16 cellular contexts compared by ENCODE assay signal in the genomic region with DNA sequence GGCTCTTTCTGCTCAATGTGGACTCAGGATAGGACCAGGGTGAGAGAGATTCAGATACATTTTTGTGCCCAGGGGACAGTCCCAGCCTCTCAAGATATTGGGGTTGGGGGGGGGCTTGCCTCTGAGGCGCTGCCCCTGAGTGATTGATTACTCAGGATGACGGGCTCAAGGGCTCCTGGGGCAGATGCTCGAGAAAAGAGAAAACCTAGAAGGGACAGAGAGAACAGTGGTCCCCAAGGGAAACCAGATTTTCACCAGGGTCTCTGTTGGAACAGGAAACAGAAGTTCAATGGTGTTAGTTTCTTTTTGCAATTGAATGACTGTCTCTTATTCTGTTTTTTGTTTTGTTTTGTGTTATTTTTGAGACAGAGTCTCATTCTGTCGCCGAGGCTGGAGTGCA. TPM values are rescaled to one million over a fixed set of nuclear protein-coding genes. Genes with fewer than 3 reads are reported as not detected.
DNase-seq lines count a peak whose midpoint lies in the region; ATAC-seq and TF ChIP-seq lines count a peak whose summit lies in the region.
"Had no signal": no experiment of that assay in that cellular context is flagged by ENCODE, and none has a peak within 500 bp of the region (broad histone marks: within the 10 kb centered on the region; RNA-seq: fewer than 3 reads in every experiment).

No MANE protein-coding gene starts in this region.

- H3K4me3 ChIP-seq in dorsolateral prefrontal cortex (no peak overlapping the region), skeletal muscle tissue (ENCODE audit: low read length in 3 of 3) (no peak overlapping the region)

- H4K8ac ChIP-seq in H9 (replicated peaks; ENCODE audit: insufficient read length, low read depth, low read length) = no peak overlapping the region

- H3K27me3 ChIP-seq in H9 (ENCODE audit: insufficient read depth, low read length) = no peaks in the 10 kb centered on the region
- H3K27me3 ChIP-seq in dorsolateral prefrontal cortex = no peaks in the 10 kb centered on the region
- peaks cover 0 to 3% (median 0%) of the 10 kb centered on the region in 3 donors for H3K27me3 ChIP-seq in skeletal muscle tissue (ENCODE audit: control insufficient read depth in 3 of 3, insufficient read depth in 3 of 3, low read length in 3 of 3)

- no peak overlapping the region for H3K27ac ChIP-seq in H9 (ENCODE audit: insufficient read length, low read depth, low read length)
- H3K27ac ChIP-seq in dorsolateral prefrontal cortex = peak overlapping the region in 58 of 59 donors; percentile 40 to 100 (median 88)
- H3K27ac ChIP-seq in skeletal muscle tissue (ENCODE audit: low read depth, low read length) = peak overlapping the region; percentile 96
- H3K27ac ChIP-seq: HL-60 had no signal

- no peak overlapping the region for H3K23ac ChIP-seq in H9 (ENCODE audit: insufficient read length, low read depth, low read length)

- no peak overlapping the region for H3K4me3 Mint-ChIP-seq in CD14-positive monocyte
- H3K4me3 Mint-ChIP-seq in H9 = no peak overlapping the region
- H3K4me3 Mint-ChIP-seq: CD4-positive, alpha-beta memory T cell; IgD-negative memory B cell had no signal

- H2BK15ac ChIP-seq in H9 (ENCODE audit: low read depth, low read length) = no peak overlapping the region

- no peak overlapping the region for H2BK12ac ChIP-seq in H9 (ENCODE audit: insufficient read length, low read depth, low read length)

- H3K23me2 ChIP-seq in H9 (ENCODE audit: insufficient read length, low read depth, low read length, poor library complexity, severe bottlenecking) = no peaks in the 10 kb centered on the region

- no peak for DNase-seq in CD14-positive monocyte (ENCODE audit: low spot score)
- no peak for DNase-seq in H9
- no peak for DNase-seq in dorsolateral prefrontal cortex
- DNase-seq in NCI-H1417 treated with DMSO at 0.1 percent for 48 hours (lab: John Stamatoyannopoulos, UW) = no peak
- DNase-seq in Right ventricle myocardium superior = no peak
- no peak for DNase-seq in activated naive CD4-positive, alpha-beta T cell treated with anti-CD3 and anti-CD28 coated beads, Interleukin-2, amount 50 U/mL, for 16 hours
- DNase-seq: Calu3; CD4-positive, alpha-beta memory T cell; DMS53; NCI-H1417; NCI-H1930; NCI-H510A; NCI-H82 had no signal

- H3K9ac ChIP-seq in H9 (ENCODE audit: extremely low read depth, insufficient read length, low read length) (no peak overlapping the region), skeletal muscle tissue (ENCODE audit: low read depth in 1 of 3, low read length in 3 of 3) (peak overlapping the region; percentile 57 to 76 (median 75))

- no peaks in the 10 kb centered on the region for H4K20me1 ChIP-seq in H9 (ENCODE audit: control insufficient read depth, insufficient read depth, insufficient read length)

- H3K36me3 Mint-ChIP-seq in CD14-positive monocyte = peaks cover 62 to 76% of the 10 kb centered on the region in 2 donors
- no peaks in the 10 kb centered on the region for H3K36me3 Mint-ChIP-seq in H9 (ENCODE audit: insufficient read depth in 1 of 3, low read depth in 3 of 3)
- H3K36me3 Mint-ChIP-seq: CD4-positive, alpha-beta memory T cell; IgD-negative memory B cell had no signal

- H3K9me3 ChIP-seq in H9 (ENCODE audit: control insufficient read depth, low read depth, low read length) (no peaks in the 10 kb centered on the region), skeletal muscle tissue (ENCODE audit: control insufficient read depth in 3 of 3, low read length in 3 of 3) (no peaks in the 10 kb centered on the region)

- H2AK5ac ChIP-seq in H9 (ENCODE audit: insufficient read length, low read length) = no peak overlapping the region

- intact Hi-C loops in CD14-positive monocyte (cut with micrococcal nuclease) (no loop called here), dorsolateral prefrontal cortex (cut with DNase I) (no loop called here), Right ventricle myocardium superior (cut with DNase I) (no loop called here)

- no peak overlapping the region for H2BK120ac ChIP-seq in H9 (ENCODE audit: low read depth, low read length, poor library complexity, severe bottlenecking)

- no peak overlapping the region for H3K56ac ChIP-seq in H9 (ENCODE audit: insufficient read length, low read depth, low read length)

- no peaks in the 10 kb centered on the region for H3K79me2 ChIP-seq in H9 (ENCODE audit: insufficient read depth, low read length)

- H3T11ph ChIP-seq in H9 (ENCODE audit: low read length) = no peak overlapping the region

- no peak overlapping the region for H3K4me2 ChIP-seq in H9 (ENCODE audit: insufficient read depth, insufficient read length, low read length)

- H3K18ac ChIP-seq in H9 (ENCODE audit: insufficient read length, low read depth, low read length) = no peak overlapping the region

- H3K27ac Mint-ChIP-seq in CD14-positive monocyte = peak overlapping the region in 6 of 7 donors; percentile 89 to 98 (median 94)
- peak overlapping the region in 2 of 3 experiments; percentile 60 to 68; a peak in 1 of 7 replicates for H3K27ac Mint-ChIP-seq in H9
- H3K27ac Mint-ChIP-seq: CD4-positive, alpha-beta memory T cell; IgD-negative memory B cell had no signal

- no peak overlapping the region for H2BK20ac ChIP-seq in H9 (ENCODE audit: low read depth, low read length, poor library complexity, severe bottlenecking)

- no peak overlapping the region for H2BK5ac ChIP-seq in H9 (ENCODE audit: insufficient read length, low read length)

- ATAC-seq in Right ventricle myocardium superior (ENCODE audit: poor library complexity) = no peak

- H3K27me3 Mint-ChIP-seq in CD14-positive monocyte (ENCODE audit: low read depth in 3 of 3) = peaks cover 0 to 2% (median 0%) of the 10 kb centered on the region in 3 donors
- no peaks in the 10 kb centered on the region; the same call in none of the 2 replicates for H3K27me3 Mint-ChIP-seq in H9 (ENCODE audit: low read depth)

- no peak overlapping the region for H4K91ac ChIP-seq in H9 (ENCODE audit: insufficient read length, low read depth, low read length)

- H4K5ac ChIP-seq in H9 (ENCODE audit: insufficient read length, low read depth, low read length) = no peak overlapping the region

- TF ChIP-seq CTCF in CD14-positive monocyte (IDR thresholded peaks at IDR 0.05) (no peak), H9 (conservative IDR thresholded peaks at IDR 0.05) (no peak), dorsolateral prefrontal cortex (IDR thresholded peaks at IDR 0.05 in 54 of 56, conservative IDR thresholded peaks at IDR 0.05 in 2 of 56; ENCODE audit: low read depth in 1 of 56, partially characterized antibody in 56 of 56) (no peak)

- H3K9me3 Mint-ChIP-seq in CD14-positive monocyte (peaks cover 0 to 2% (median 0%) of the 10 kb centered on the region in 7 donors), H9 (no peaks in the 10 kb centered on the region; a peak in 1 of 5 replicates)
- H3K9me3 Mint-ChIP-seq: CD4-positive, alpha-beta memory T cell; IgD-negative memory B cell had no signal

- H3K4me1 Mint-ChIP-seq in CD14-positive monocyte (peaks cover 39% of the 10 kb centered on the region), H9 (peaks cover 13 to 27% of the 10 kb centered on the region in 2 experiments)
- H3K4me1 Mint-ChIP-seq: CD4-positive, alpha-beta memory T cell; IgD-negative memory B cell had no signal

- H3K4ac ChIP-seq in H9 (ENCODE audit: low read depth, low read length) = no peak overlapping the region

- WGBS in H9 (ENCODE audit: extremely low coverage, insufficient read length, low lambda C conversion rate) = no CpG with 5 or more reads among the region's 5 CpGs

- H3K79me1 ChIP-seq in H9 (ENCODE audit: insufficient read depth, low read depth, low read length, poor library complexity, severe bottlenecking) = no peaks in the 10 kb centered on the region

- H3K4me1 ChIP-seq in H9 (ENCODE audit: insufficient read depth, low read length) = no peaks in the 10 kb centered on the region
- peaks cover 67 to 84% (median 79%) of the 10 kb centered on the region in 3 donors for H3K4me1 ChIP-seq in skeletal muscle tissue (ENCODE audit: control insufficient read depth in 3 of 3, insufficient read depth in 3 of 3, low read length in 3 of 3)

- no peak overlapping the region for H3K14ac ChIP-seq in H9 (ENCODE audit: insufficient read depth, low read length)

- H3K36me3 ChIP-seq in skeletal muscle tissue (ENCODE audit: control insufficient read depth in 3 of 3, insufficient read depth in 3 of 3, low read length in 3 of 3) = peaks cover 25 to 47% (median 43%) of the 10 kb centered on the region in 3 donors

- H2AFZ ChIP-seq in H9 (ENCODE audit: low read length) = no peak overlapping the region

RNA-seq across cellular contexts. Expression of a gene that starts 19.3 kb away (rescaled TPM):
- polyA plus RNA-seq in CD14-positive monocyte = 10 to 100 TPM; 18.6 to 61.7 TPM
- total RNA-seq in H9 (2021) = 3.0 and 3.9 TPM in 2 replicates
- total RNA-seq in dorsolateral prefrontal cortex = 100 to 1,000 TPM in 75 of 120 experiments, 10 to 100 TPM in 45; 50.7 to 418 (median 112) TPM
- 33.9 TPM for total RNA-seq in skeletal muscle tissue
- total RNA-seq in Right ventricle myocardium superior = 0.46 TPM
- polyA plus RNA-seq: CD4-positive, alpha-beta memory T cell had no signal

RNA-seq across cellular contexts. Expression of a gene that starts 46.1 kb away (rescaled TPM):
- 100 to 1,000 TPM; 241 to 275 TPM for polyA plus RNA-seq in CD14-positive monocyte
- total RNA-seq in H9 (2021) = 76.7 and 77.5 TPM in 2 replicates
- total RNA-seq in dorsolateral prefrontal cortex = 100 to 1,000 TPM in 9 of 120 experiments, 10 to 100 TPM in 111; 48.8 to 115 (median 83.6) TPM
- 163 TPM for total RNA-seq in skeletal muscle tissue
- 409 TPM for total RNA-seq in Right ventricle myocardium superior
